8 cellular contexts compared by ENCODE assay signal in the genomic region with DNA sequence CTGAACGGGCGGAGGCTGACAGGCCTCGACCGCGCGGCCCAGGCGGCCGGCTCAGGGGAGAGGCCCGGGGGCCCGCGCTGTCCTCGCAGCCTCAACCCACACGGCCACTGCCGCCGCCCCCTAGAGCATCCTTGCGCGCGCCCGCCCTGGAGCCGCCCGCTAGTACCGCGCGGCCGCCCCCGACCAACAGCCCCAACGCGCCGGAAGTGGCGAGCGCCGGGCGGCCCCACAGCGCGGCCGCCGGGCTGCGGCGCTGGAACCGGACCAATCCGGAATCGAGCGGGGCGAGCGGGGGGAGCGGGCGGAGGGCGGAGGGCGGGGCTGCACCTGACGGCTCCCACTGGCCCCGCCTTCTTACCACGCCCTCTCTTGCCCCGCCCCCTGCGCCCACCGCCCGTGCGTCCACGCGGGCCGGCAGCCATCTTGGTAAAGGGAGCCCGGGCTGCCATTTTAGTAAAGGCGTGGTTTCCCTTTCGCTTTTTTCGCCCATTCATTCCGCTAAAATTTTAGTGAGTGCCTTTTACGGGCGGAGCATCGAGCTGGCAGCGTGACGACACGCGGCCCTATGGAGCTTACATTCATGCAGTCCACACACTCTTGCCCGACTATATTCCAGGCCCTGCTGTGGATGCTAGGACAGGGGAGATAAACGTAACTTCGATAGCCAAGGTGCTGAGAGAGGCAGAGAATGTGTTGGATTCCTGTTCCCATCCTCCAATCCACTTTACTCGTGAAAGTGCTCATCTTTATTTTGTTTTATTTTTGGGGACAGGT. TPM values are rescaled to one million over a fixed set of nuclear protein-coding genes. Genes with fewer than 3 reads are reported as not detected.
DNase-seq lines count a peak whose midpoint lies in the region; ATAC-seq and TF ChIP-seq lines count a peak whose summit lies in the region.

A gene with protein sequence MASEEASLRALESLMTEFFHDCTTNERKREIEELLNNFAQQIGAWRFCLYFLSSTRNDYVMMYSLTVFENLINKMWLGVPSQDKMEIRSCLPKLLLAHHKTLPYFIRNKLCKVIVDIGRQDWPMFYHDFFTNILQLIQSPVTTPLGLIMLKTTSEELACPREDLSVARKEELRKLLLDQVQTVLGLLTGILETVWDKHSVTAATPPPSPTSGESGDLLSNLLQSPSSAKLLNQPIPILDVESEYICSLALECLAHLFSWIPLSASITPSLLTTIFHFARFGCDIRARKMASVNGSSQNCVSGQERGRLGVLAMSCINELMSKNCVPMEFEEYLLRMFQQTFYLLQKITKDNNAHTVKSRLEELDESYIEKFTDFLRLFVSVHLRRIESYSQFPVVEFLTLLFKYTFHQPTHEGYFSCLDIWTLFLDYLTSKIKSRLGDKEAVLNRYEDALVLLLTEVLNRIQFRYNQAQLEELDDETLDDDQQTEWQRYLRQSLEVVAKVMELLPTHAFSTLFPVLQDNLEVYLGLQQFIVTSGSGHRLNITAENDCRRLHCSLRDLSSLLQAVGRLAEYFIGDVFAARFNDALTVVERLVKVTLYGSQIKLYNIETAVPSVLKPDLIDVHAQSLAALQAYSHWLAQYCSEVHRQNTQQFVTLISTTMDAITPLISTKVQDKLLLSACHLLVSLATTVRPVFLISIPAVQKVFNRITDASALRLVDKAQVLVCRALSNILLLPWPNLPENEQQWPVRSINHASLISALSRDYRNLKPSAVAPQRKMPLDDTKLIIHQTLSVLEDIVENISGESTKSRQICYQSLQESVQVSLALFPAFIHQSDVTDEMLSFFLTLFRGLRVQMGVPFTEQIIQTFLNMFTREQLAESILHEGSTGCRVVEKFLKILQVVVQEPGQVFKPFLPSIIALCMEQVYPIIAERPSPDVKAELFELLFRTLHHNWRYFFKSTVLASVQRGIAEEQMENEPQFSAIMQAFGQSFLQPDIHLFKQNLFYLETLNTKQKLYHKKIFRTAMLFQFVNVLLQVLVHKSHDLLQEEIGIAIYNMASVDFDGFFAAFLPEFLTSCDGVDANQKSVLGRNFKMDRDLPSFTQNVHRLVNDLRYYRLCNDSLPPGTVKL (minus strand): TSS at position 208 of the 774 bp plus-strand sequence. CDS start 597 bp downstream, outside the sequence.

- peaks cover 30% of the 10 kb centered on the region for H4K20me1 ChIP-seq in PC-9 (ENCODE audit: insufficient read depth)

- H3K4me3 ChIP-seq in PC-9 (peak within 1 kb of the TSS; percentile 89), epithelial cell of proximal tubule (ENCODE audit: low read depth, low read length) (peak within 1 kb of the TSS; percentile 82), mucosa of rectum (ENCODE audit: low read length in 2 of 2) (peak within 1 kb of the TSS; percentile 80 to 92)

- no TSS peak for BruUV-seq in PC-9 (replicated peaks; lab: Mats Ljungman, UMichigan)

- peak within 1 kb of the TSS; percentile 27 to 84 for H3K9ac ChIP-seq in mucosa of rectum (ENCODE audit: low read depth in 1 of 2, low read length in 2 of 2)

- peaks cover 25% of the 10 kb centered on the region for H3K4me1 ChIP-seq in PC-9 (replicated peaks; ENCODE audit: insufficient read depth)
- H3K4me1 ChIP-seq in mucosa of rectum (ENCODE audit: control insufficient read depth in 2 of 2, insufficient read depth in 2 of 2, low read length in 2 of 2), result peaks cover 10 to 11% of the 10 kb centered on the region in 2 donors

- H3K9me2 ChIP-seq in PC-9 (ENCODE audit: insufficient read depth), result no peaks in the 10 kb centered on the region; the same call in 1 of the 2 replicates

- intact Hi-C loops in PC-9 (cut with micrococcal nuclease; ENCODE audit: unreplicated experiment), result loop anchor here (1.0 to 10.0 kb wide), 4 partner anchors 18 to 237 kb away; no protein-coding TSS in a partner anchor

- TF ChIP-seq CTCF in PC-9 (conservative IDR thresholded peaks at IDR 0.05) (no peak), epithelial cell of proximal tubule (conservative IDR thresholded peaks at IDR 0.05; ENCODE audit: low read depth, low read length) (no peak)

- H3F3A ChIP-seq in PC-9 (ENCODE audit: insufficient read depth, low read depth), result no peaks in the 10 kb centered on the region; the same call in 1 of the 2 replicates

- H2AFZ ChIP-seq in PC-9, result peak within 1 kb of the TSS; percentile 93

- no peaks in the 10 kb centered on the region for H3K9me3 ChIP-seq in PC-9 (ENCODE audit: insufficient read depth, low read depth)
- H3K9me3 ChIP-seq in mucosa of rectum (ENCODE audit: control insufficient read depth in 2 of 2, low read length in 2 of 2), result no peaks in the 10 kb centered on the region

- H3K79me2 ChIP-seq in PC-9 (ENCODE audit: low read depth), result peaks cover 45% of the 10 kb centered on the region

- in situ Hi-C loops in KBM-7 (cut with MboI; ENCODE audit: low pct_unique_long_range_greater_than_20kb, low sequenced_read_pairs), result no loop called here

- POLR2A ChIA-PET in PC-9 (lab: Charles Lee; ENCODE audit: unreplicated experiment), result interaction anchor here (0.6 kb wide), 1 partner anchor 521 kb away, joined by 3 read pairs; no protein-coding TSS in a partner anchor

- H3K27ac ChIP-seq in PC-9 (peak within 1 kb of the TSS; percentile 32; the same call in 1 of the 2 replicates), mucosa of rectum (ENCODE audit: low read depth in 2 of 2, low read length in 2 of 2) (peak within 1 kb of the TSS; percentile 75 to 81)

- H3K27me3 ChIP-seq in PC-9 (ENCODE audit: insufficient read depth, low read depth) (no peaks in the 10 kb centered on the region), mucosa of rectum (ENCODE audit: control insufficient read depth in 2 of 2, insufficient read depth in 2 of 2, low read length in 2 of 2) (no peaks in the 10 kb centered on the region)

- peak within 1 kb of the TSS; percentile 96 for H3K4me2 ChIP-seq in PC-9

- CTCF ChIA-PET in PC-9 (lab: Charles Lee), result interaction anchor here (0.6 kb wide), 1 partner anchor 84 kb away, joined by 5 read pairs; no protein-coding TSS in a partner anchor

- H3K36me3 ChIP-seq in PC-9 (ENCODE audit: low read depth) (peaks cover 15% of the 10 kb centered on the region), mucosa of rectum (ENCODE audit: control insufficient read depth in 2 of 2, insufficient read depth in 2 of 2, low read length in 2 of 2) (peaks cover 5 to 9% of the 10 kb centered on the region in 2 donors)

- DNase-seq in DMS114 treated with DMSO at 0.1 percent for 48 hours (lab: John Stamatoyannopoulos, UW; ENCODE audit: unreplicated experiment) (peak; percentile 77), KBM-7 (peak; percentile 96), PC-9 (peak; percentile 81 to 99), epithelial cell of proximal tubule (ENCODE audit: low read depth) (peak; percentile 10)
- DNase-seq in activated T-cell treated with anti-CD3 and anti-CD28 coated beads, Interleukin-2, amount 50 U/mL, for 1 hour, result peak; percentile 99
- DNase-seq in stimulated activated CD8-positive, alpha-beta memory T cell treated with anti-CD3 and anti-CD28 coated beads, Interleukin-4, amount 100 ng/mL, for 4 hours (ENCODE audit: low read depth in 2 of 2, low spot score in 1 of 2), result peak; percentile 97 to 98

- peak; percentile 74 for ATAC-seq in GM21619 (IDR thresholded peaks at IDR 0.05; ENCODE audit: unreplicated experiment)

RNA-seq across cellular contexts. Expression of the gene that starts here (rescaled TPM):
- total RNA-seq in PC-9 (2021) (154 and 221 TPM in 2 replicates), epithelial cell of proximal tubule (132 and 168 TPM in 2 replicates)

Comparison
In these comparisons a context has a peak if more than half of its experiments do, and no peak if none do; other contexts are left out.
1. Peak in every context shown above with its lines: DNase-seq, ATAC-seq, H3K4me3 ChIP-seq and H3K27ac ChIP-seq.
2. DNase-seq: peak in every context shown above with its lines; median percentile 99 in activated T-cell treated with anti-CD3 and anti-CD28 coated beads, Interleukin-2, amount 50 U/mL, for 1 hour; 98 in stimulated activated CD8-positive, alpha-beta memory T cell treated with anti-CD3 and anti-CD28 coated beads, Interleukin-4, amount 100 ng/mL, for 4 hours; 96 in KBM-7; 90 in PC-9; 77 in DMS114 treated with DMSO at 0.1 percent for 48 hours; 10 in epithelial cell of proximal tubule.